Comparison of ENCODE assay signal across 27 cellular contexts in genomic region chr9:132592451-132592850, GRCh38. TPM values are rescaled to one million over a fixed set of nuclear protein-coding genes. Genes with fewer than 3 reads are reported as not detected.
DNase-seq lines count a peak whose midpoint lies in the region; ATAC-seq and TF ChIP-seq lines count a peak whose summit lies in the region.
"Had no signal": no experiment of that assay in that cellular context is flagged by ENCODE, and none has a peak within 500 bp of the region (broad histone marks: within the 10 kb centered on the region; RNA-seq: fewer than 3 reads in every experiment).

No MANE protein-coding gene starts in this region.

- no peaks in the 10 kb centered on the region for H3K79me2 ChIP-seq in GM23338 (replicated peaks; ENCODE audit: insufficient read depth)
- H3K79me2 ChIP-seq in neural progenitor cell (ENCODE audit: low read depth), result no peaks in the 10 kb centered on the region

- no peak overlapping the region for H3K27ac ChIP-seq in GM23338 (ENCODE audit: low read depth)
- peak overlapping the region; percentile 81; the same call in 1 of the 2 replicates for H3K27ac ChIP-seq in HUES64 (ENCODE audit: low read depth, low read length)
- H3K27ac ChIP-seq in endodermal cell (ENCODE audit: low read depth, low read length), result no peak overlapping the region
- no peak overlapping the region for H3K27ac ChIP-seq in neural progenitor cell
- H3K27ac ChIP-seq: Peyer's patch had no signal

- H3K9me3 ChIP-seq in HUES64 (ENCODE audit: insufficient read depth, low read depth, low read length) (no peaks in the 10 kb centered on the region), endodermal cell (ENCODE audit: control insufficient read depth, low read length) (no peaks in the 10 kb centered on the region), neural progenitor cell (ENCODE audit: low read depth) (no peaks in the 10 kb centered on the region)
- H3K9me3 ChIP-seq: HAP-1, Peyer's patch had no signal

- peak overlapping the region; percentile 66 for H3K9ac ChIP-seq in HUES64 (ENCODE audit: low read depth, low read length)
- no peak overlapping the region for H3K9ac ChIP-seq in endodermal cell (ENCODE audit: extremely low read depth, low read length, poor library complexity, severe bottlenecking)
- no peak overlapping the region for H3K9ac ChIP-seq in neural progenitor cell

- H3K27ac Mint-ChIP-seq in GM23338, result no peak overlapping the region
- H3K27ac Mint-ChIP-seq in endodermal cell, result no peak overlapping the region
- peak overlapping the region; percentile 75 for H3K27ac Mint-ChIP-seq in neural progenitor cell
- no peak overlapping the region for H3K27ac Mint-ChIP-seq in T-cell

- no peaks in the 10 kb centered on the region for H3K9me3 Mint-ChIP-seq in GM23338
- no peaks in the 10 kb centered on the region for H3K9me3 Mint-ChIP-seq in endodermal cell
- H3K9me3 Mint-ChIP-seq in neural progenitor cell, result no peaks in the 10 kb centered on the region
- no peaks in the 10 kb centered on the region for H3K9me3 Mint-ChIP-seq in T-cell

- H4K20me1 ChIP-seq in GM23338 (replicated peaks; ENCODE audit: insufficient read depth), result no peaks in the 10 kb centered on the region; the same call in 1 of the 2 replicates
- peaks cover 88% of the 10 kb centered on the region for H4K20me1 ChIP-seq in neural progenitor cell (ENCODE audit: low read depth)

- DNase-seq in GM23338 (ENCODE audit: low spot score) (peak; percentile 46), endodermal cell (no peak), neural progenitor cell (ENCODE audit: low spot score) (peak; percentile 64), T-cell (no peak), Kasumi-1 (lab: John Stamatoyannopoulos, UW) (no peak)
- DNase-seq in activated naive CD4-positive, alpha-beta T cell (lab: John Stamatoyannopoulos, UW), result no peak
- DNase-seq: 8988T, ACHN, Calu3, DMS79 treated with DMSO at 0.1 percent for 48 hours, Karpas-422, NCI-H1092 treated with DMSO at 0.1 percent for 48 hours, NCI-H1436, NCI-H187, NCI-H2081 treated with DMSO at 0.1 percent for 48 hours, NCI-H2171, NCI-H226, NCI-H510A, NCI-H69, Peyer's patch, SHP77 treated with DMSO at 0.1 percent for 48 hours had no signal

- H3F3A ChIP-seq in GM23338 (replicated peaks; ENCODE audit: low read depth) (0 out of 2 replicates have a peak, but pooled peaks cover 13% of the 10 kb centered on the region), neural progenitor cell (ENCODE audit: low read depth) (peaks cover 49% of the 10 kb centered on the region)

- H3K4me1 Mint-ChIP-seq in GM23338 (peaks cover 31% of the 10 kb centered on the region), endodermal cell (peaks cover 27% of the 10 kb centered on the region), neural progenitor cell (peaks cover 64% of the 10 kb centered on the region), T-cell (peaks cover 8 to 14% (median 10%) of the 10 kb centered on the region in 3 donors)

- H2AFZ ChIP-seq in GM23338 (no peak overlapping the region), neural progenitor cell (replicated peaks) (no peak overlapping the region)

- H3K36me3 ChIP-seq in GM23338 (ENCODE audit: insufficient read depth), result no peaks in the 10 kb centered on the region
- H3K36me3 ChIP-seq in HUES64 (ENCODE audit: insufficient read depth, low read length), result peaks cover 16% of the 10 kb centered on the region
- peaks cover 35% of the 10 kb centered on the region for H3K36me3 ChIP-seq in endodermal cell (ENCODE audit: control insufficient read depth, insufficient read depth, low read length)
- H3K36me3 ChIP-seq in neural progenitor cell, result no peaks in the 10 kb centered on the region

- TF ChIP-seq CTCF in GM23338 (conservative IDR thresholded peaks at IDR 0.05; ENCODE audit: low read depth in 2 of 2) (no peak), endodermal cell (conservative IDR thresholded peaks at IDR 0.05) (no peak), neural progenitor cell (IDR thresholded peaks at IDR 0.05) (no peak)

- POLR2A ChIA-PET in T-cell (lab: Charles Lee), result no interaction called here

- H3K27me3 Mint-ChIP-seq in GM23338 (ENCODE audit: insufficient read depth, low read depth, poor library complexity) (peaks cover 56% of the 10 kb centered on the region), endodermal cell (ENCODE audit: insufficient read depth) (peaks cover 53% of the 10 kb centered on the region), neural progenitor cell (ENCODE audit: insufficient read depth, low read depth) (peaks cover 34% of the 10 kb centered on the region), T-cell (peaks cover 42 to 53% of the 10 kb centered on the region in 2 donors)

- no peaks in the 10 kb centered on the region for H3K9me2 ChIP-seq in GM23338 (ENCODE audit: insufficient read depth)

- no peak for ATAC-seq in GM23338
- ATAC-seq in GM21737 (IDR thresholded peaks at IDR 0.05; ENCODE audit: unreplicated experiment), result no peak
- ATAC-seq in T-cell (replicated peaks in 1 of 4), result no peak

- H3K36me3 Mint-ChIP-seq in GM23338 (ENCODE audit: low read depth) (peaks cover 18% of the 10 kb centered on the region), endodermal cell (ENCODE audit: low read depth) (peaks cover 25% of the 10 kb centered on the region), neural progenitor cell (peaks cover 7% of the 10 kb centered on the region), T-cell (peaks cover 41% of the 10 kb centered on the region)

- peak overlapping the region; percentile 58 for H3K4me3 ChIP-seq in GM23338
- peak overlapping the region; percentile 50 for H3K4me3 ChIP-seq in HUES64 (ENCODE audit: low read length)
- no peak overlapping the region for H3K4me3 ChIP-seq in endodermal cell (ENCODE audit: low read length)
- H3K4me3 ChIP-seq in neural progenitor cell, result peak overlapping the region; percentile 46
- H3K4me3 ChIP-seq: Peyer's patch had no signal

- peaks cover 35% of the 10 kb centered on the region for H3K4me1 ChIP-seq in GM23338 (ENCODE audit: insufficient read depth)
- H3K4me1 ChIP-seq in HUES64 (ENCODE audit: insufficient read depth, low read length), result peaks cover 30% of the 10 kb centered on the region
- peaks cover 4% of the 10 kb centered on the region for H3K4me1 ChIP-seq in endodermal cell (ENCODE audit: control insufficient read depth, insufficient read depth, low read length)
- H3K4me1 ChIP-seq in neural progenitor cell, result peaks cover 66% of the 10 kb centered on the region

- H3K4me2 ChIP-seq in GM23338 (peak overlapping the region; percentile 80), neural progenitor cell (peak overlapping the region; percentile 76)

- H3K4me3 Mint-ChIP-seq in GM23338 (peak overlapping the region; percentile 66), endodermal cell (peak overlapping the region; percentile 28), neural progenitor cell (peak overlapping the region; percentile 63), T-cell (no peak overlapping the region)

- peaks cover 63% of the 10 kb centered on the region for H3K27me3 ChIP-seq in GM23338 (ENCODE audit: insufficient read depth)
- H3K27me3 ChIP-seq in HUES64 (ENCODE audit: insufficient read depth, low read length), result peaks cover 63% of the 10 kb centered on the region
- peaks cover 53% of the 10 kb centered on the region for H3K27me3 ChIP-seq in endodermal cell (ENCODE audit: control insufficient read depth, insufficient read depth, low read length, poor library complexity, severe bottlenecking)
- H3K27me3 ChIP-seq in neural progenitor cell, result peaks cover 61% of the 10 kb centered on the region

- 14% methylated on average over 8 of the region's 8 CpGs for WGBS in HUES64
- 10 to 38% methylated on average over 3 to 8 of the region's 8 CpGs for WGBS in endodermal cell (ENCODE audit: insufficient coverage in 1 of 2, insufficient read length in 1 of 2), 2 experiments

- CTCF ChIA-PET in T-cell (lab: Charles Lee), result no interaction called here

TF ChIP-seq in GM23338, 12 proteins besides CTCF, POLR2A, EP300 and RAD21:
- TF ChIP-seq EZH2 (IDR thresholded peaks at IDR 0.05; ENCODE audit: low read depth, unreplicated experiment) (peak; percentile 1), ZNF331 (CRISPR knock-in tag; IDR thresholded peaks at IDR 0.05; ENCODE audit: low read depth) (no peak)

RNA-seq across cellular contexts. Expression of gene BARHL1, which starts 10.0 kb away (rescaled TPM):
- total RNA-seq in GM23338 (2014; rRNA removed; shearing (Covaris generic)), result not detected in 2 replicates
- polyA plus RNA-seq in GM23338 (2016; fragmentation: Nextera tagmentation; extraction: Ambion mirVana), result not detected in 2 replicates
- polyA plus RNA-seq in HUES64 (2013, experiment 1 of 2), result not detected
- polyA plus RNA-seq in HUES64 (2013, experiment 2 of 2), result 0.13 TPM
- total RNA-seq in endodermal cell (not detected), neural progenitor cell (ENCODE audit: low replicate concordance) (1.0 and 3.1 TPM in 2 replicates), T-cell (not detected)
- 5.0 TPM for polyA plus RNA-seq in endodermal cell (2013, experiment 1 of 2)
- polyA plus RNA-seq in endodermal cell (2013, experiment 2 of 2), result 4.5 TPM
- total RNA-seq: Calu3, M059J, OCI-LY7, Peyer's patch had no signal
- polyA plus RNA-seq: BJ had no signal

Comparison
In these comparisons a context has a peak if more than half of its experiments do, and no peak if none do; other contexts are left out.
1. DNase-seq: peak in GM23338 (single experiment) and neural progenitor cell (single experiment); none in endodermal cell (single experiment), activated naive CD4-positive, alpha-beta T cell (0 of 4), T-cell (0 of 34) and Kasumi-1 (0 of 2).
2. H3K4me3 Mint-ChIP-seq: peak in GM23338 (single experiment), endodermal cell (single experiment) and neural progenitor cell (single experiment); none in T-cell (0 of 3).